Comparison of ENCODE assay signal across 2 cellular contexts in genomic region chr6:33319939-33320314, GRCh38.
TF ChIP-seq lines count a peak whose summit lies in the region.

No MANE protein-coding gene starts in this region.

TF ChIP-seq in liver, 16 proteins besides CTCF, POLR2A, EP300 and RAD21:
- TF ChIP-seq FOXA1 (IDR thresholded peaks at IDR 0.05): no peak
- TF ChIP-seq GABPA (IDR thresholded peaks at IDR 0.05 in 1 of 2, conservative IDR thresholded peaks at IDR 0.05 in 1 of 2): no peak
- no peak for TF ChIP-seq FOXA2 (IDR thresholded peaks at IDR 0.05)
- no peak for TF ChIP-seq ZBTB33 (IDR thresholded peaks at IDR 0.05)
- TF ChIP-seq RXRA (IDR thresholded peaks at IDR 0.05): no peak
- TF ChIP-seq HNF4A (conservative IDR thresholded peaks at IDR 0.05): no peak
- TF ChIP-seq REST (IDR thresholded peaks at IDR 0.05): no peak
- TF ChIP-seq MAX (IDR thresholded peaks at IDR 0.05): no peak
- TF ChIP-seq NR2F2 (IDR thresholded peaks at IDR 0.05): no peak
- no peak for TF ChIP-seq SP1 (IDR thresholded peaks at IDR 0.05)
- no peak for TF ChIP-seq ATF3 (IDR thresholded peaks at IDR 0.05)

TF ChIP-seq in HepG2, 621 proteins besides CTCF, POLR2A, EP300 and RAD21:
- TF ChIP-seq CBX2 (IDR thresholded peaks at IDR 0.05; ENCODE audit: low read depth, low read length) (no peak), CBX2 (CRISPR knock-in tag; IDR thresholded peaks at IDR 0.05; ENCODE audit: low read depth) (no peak), POLR2AphosphoS5 (IDR thresholded peaks at IDR 0.05; ENCODE audit: low read depth, low read length) (no peak), ZIK1 (CRISPR knock-in tag; IDR thresholded peaks at IDR 0.05; ENCODE audit: borderline replicate concordance, low read depth) (no peak), JDP2 (CRISPR knock-in tag; IDR thresholded peaks at IDR 0.05; ENCODE audit: borderline replicate concordance) (no peak), RFXAP (CRISPR knock-in tag; IDR thresholded peaks at IDR 0.05; ENCODE audit: borderline replicate concordance) (no peak), ELF4 (CRISPR knock-in tag; IDR thresholded peaks at IDR 0.05; ENCODE audit: borderline replicate concordance) (no peak), HOXA3 (CRISPR knock-in tag; IDR thresholded peaks at IDR 0.05) (no peak), MLLT10 (CRISPR knock-in tag; IDR thresholded peaks at IDR 0.05) (no peak), ETV6 (CRISPR knock-in tag; conservative IDR thresholded peaks at IDR 0.05) (no peak)
